In genomic region chr7:149813254-149814035, GRCh38 we compare ENCODE assay signal across 15 cellular contexts. TPM values are rescaled to one million over a fixed set of nuclear protein-coding genes. Genes with fewer than 3 reads are reported as not detected.
DNase-seq lines count a peak whose midpoint lies in the region; ATAC-seq and TF ChIP-seq lines count a peak whose summit lies in the region.
"Had no signal": no experiment of that assay in that cellular context is flagged by ENCODE, and none has a peak within 500 bp of the region (broad histone marks: within the 10 kb centered on the region; RNA-seq: fewer than 3 reads in every experiment).

No MANE protein-coding gene starts in this region.

- H3K27ac Mint-ChIP-seq in stimulated activated naive CD8-positive, alpha-beta T cell treated with anti-CD3 and anti-CD28 coated beads, Interleukin-15, amount 100 ng/mL, for 72 hours: peak overlapping the region; percentile 55 to 77
- H3K27ac Mint-ChIP-seq: CD4-positive, alpha-beta T cell had no signal

- no peaks in the 10 kb centered on the region for H3K9me3 ChIP-seq in NT2/D1 (ENCODE audit: insufficient read depth, low read length)
- H3K9me3 ChIP-seq in ovary: no peaks in the 10 kb centered on the region
- H3K9me3 ChIP-seq: BE2C, Caco-2, HAP-1 had no signal

- H3K27me3 ChIP-seq in NT2/D1 (ENCODE audit: insufficient read depth, insufficient read length) (no peaks in the 10 kb centered on the region), mesendoderm (ENCODE audit: insufficient read depth, low read length, poor library complexity) (no peaks in the 10 kb centered on the region), ovary (no peaks in the 10 kb centered on the region)
- H3K27me3 ChIP-seq: BE2C had no signal

- no peak overlapping the region for H3K23ac ChIP-seq in mesendoderm (ENCODE audit: low read length)

- H3K9ac ChIP-seq in NT2/D1 (ENCODE audit: insufficient read length, low read depth) (peak overlapping the region; percentile 42), mesendoderm (ENCODE audit: low read length) (no peak overlapping the region)

- H2BK120ac ChIP-seq in mesendoderm (ENCODE audit: low read depth, low read length): no peak overlapping the region

- peak overlapping the region; percentile 34 for H3K56ac ChIP-seq in mesendoderm (ENCODE audit: low read length)

- no peak for DNase-seq in stimulated activated naive CD8-positive, alpha-beta T cell treated with anti-CD3 and anti-CD28 coated beads, Interleukin-15, amount 100 ng/mL, for 72 hours
- DNase-seq in stimulated activated naive CD8-positive, alpha-beta T cell treated with anti-CD3 and anti-CD28 coated beads, Interleukin-15, Interleukin-2, amounts not matched to agents 100 U/mL and 50 U/mL, for 24 hours: no peak
- DNase-seq in NT2/D1 (ENCODE audit: low read depth, low spot score) (no peak), mesendoderm (no peak), RPMI8226 (no peak), ovary (no peak)
- DNase-seq in effector CD8-positive, alpha-beta T cell (lab: John Stamatoyannopoulos, UW): no peak
- DNase-seq: ACHN; BE2C; Caco-2; CD4-positive, alpha-beta T cell had no signal

- H3K9me3 Mint-ChIP-seq in stimulated activated naive CD8-positive, alpha-beta T cell treated with anti-CD3 and anti-CD28 coated beads, Interleukin-15, amount 100 ng/mL, for 72 hours: no peaks in the 10 kb centered on the region
- H3K9me3 Mint-ChIP-seq: CD4-positive, alpha-beta T cell; IgD-negative memory B cell had no signal

- H3K4me1 Mint-ChIP-seq in stimulated activated naive CD8-positive, alpha-beta T cell treated with anti-CD3 and anti-CD28 coated beads, Interleukin-15, amount 100 ng/mL, for 72 hours: peaks cover 15% of the 10 kb centered on the region
- H3K4me1 Mint-ChIP-seq: IgD-negative memory B cell had no signal

- H2BK5ac ChIP-seq in mesendoderm (ENCODE audit: low read length): no peak overlapping the region

- H3K4me2 ChIP-seq in mesendoderm (ENCODE audit: low read length): no peak overlapping the region

- no peak overlapping the region for H3K4me3 Mint-ChIP-seq in stimulated activated naive CD8-positive, alpha-beta T cell treated with anti-CD3 and anti-CD28 coated beads, Interleukin-15, amount 100 ng/mL, for 72 hours
- H3K4me3 Mint-ChIP-seq: CD4-positive, alpha-beta T cell; IgD-negative memory B cell had no signal

- ATAC-seq in stimulated activated naive CD8-positive, alpha-beta T cell treated with anti-CD3 and anti-CD28 coated beads, Interleukin-15, amount 100 ng/mL, for 72 hours: no peak
- ATAC-seq in stimulated activated naive CD8-positive, alpha-beta T cell treated with anti-CD3 and anti-CD28 coated beads, Interleukin-15, Interleukin-2, amounts not matched to agents 100 U/mL and 50 U/mL, for 24 hours: no peak

- no peak overlapping the region for H3K18ac ChIP-seq in mesendoderm (ENCODE audit: low read length)

- H2BK15ac ChIP-seq in mesendoderm (replicated peaks; ENCODE audit: low read depth): no peak overlapping the region

- no peaks in the 10 kb centered on the region for H3K79me2 ChIP-seq in mesendoderm (ENCODE audit: control insufficient read depth, insufficient read depth, low read length)

- H3K4me1 ChIP-seq in NT2/D1 (ENCODE audit: insufficient read depth, insufficient read length) (peaks cover 9% of the 10 kb centered on the region), mesendoderm (ENCODE audit: control insufficient read depth, low read depth, low read length) (no peaks in the 10 kb centered on the region), ovary (ENCODE audit: insufficient read depth) (no peaks in the 10 kb centered on the region)
- H3K4me1 ChIP-seq: BE2C, Caco-2, HAP-1 had no signal

- H3K27ac ChIP-seq in mesendoderm (ENCODE audit: low read depth, low read length) (no peak overlapping the region), ovary (no peak overlapping the region)
- H3K27ac ChIP-seq: C4-2B had no signal

- no peak overlapping the region for H4K5ac ChIP-seq in mesendoderm (ENCODE audit: low read length)

- no peak overlapping the region for H4K8ac ChIP-seq in mesendoderm (ENCODE audit: low read depth, low read length)

- H2AK5ac ChIP-seq in mesendoderm (ENCODE audit: low read length): no peak overlapping the region

- intact Hi-C loops in ovary (cut with DNase I): no loop called here

- no peaks in the 10 kb centered on the region for H3K27me3 Mint-ChIP-seq in stimulated activated naive CD8-positive, alpha-beta T cell treated with anti-CD3 and anti-CD28 coated beads, Interleukin-15, amount 100 ng/mL, for 72 hours
- H3K27me3 Mint-ChIP-seq: CD4-positive, alpha-beta T cell had no signal

- no peak overlapping the region for H3K4ac ChIP-seq in mesendoderm (ENCODE audit: low read depth, low read length)

- H3K4me3 ChIP-seq in NT2/D1 (ENCODE audit: insufficient read length, low read depth): no peak overlapping the region
- H3K4me3 ChIP-seq in mesendoderm (ENCODE audit: low read length): no peak overlapping the region
- H3K4me3 ChIP-seq in ovary: no peak overlapping the region
- H3K4me3 ChIP-seq: HAP-1 had no signal

- H3K36me3 ChIP-seq in NT2/D1 (ENCODE audit: insufficient read depth, insufficient read length, low read length) (no peaks in the 10 kb centered on the region), mesendoderm (ENCODE audit: control insufficient read depth, insufficient read depth, low read length) (no peaks in the 10 kb centered on the region), ovary (no peaks in the 10 kb centered on the region)
- H3K36me3 ChIP-seq: BE2C, HAP-1 had no signal

- no peak for TF ChIP-seq POLR2A in ovary (IDR thresholded peaks at IDR 0.05)

- WGBS in mesendoderm (ENCODE audit: extremely low coverage, insufficient coverage, low lambda C conversion rate): no CpG with 5 or more reads among the region's 28 CpGs
- 80 to 83% (median 82%) methylated on average over 25 to 28 of the region's 28 CpGs for WGBS in ovary, 3 donors

- no peak for TF ChIP-seq EP300 in ovary (IDR thresholded peaks at IDR 0.05)

- no peaks in the 10 kb centered on the region for H3K79me1 ChIP-seq in mesendoderm (ENCODE audit: low read length)

- no peak for TF ChIP-seq CTCF in ovary (IDR thresholded peaks at IDR 0.05)

RNA-seq across cellular contexts. Expression of gene ZNF862, which starts 24.7 kb away (rescaled TPM):
- polyA plus RNA-seq in mesendoderm (2013, experiment 1 of 2): 0.20 TPM
- 0.42 TPM for polyA plus RNA-seq in mesendoderm (2013, experiment 2 of 2)
- total RNA-seq in ovary: 10 to 100 TPM; 13.6 to 29.8 (median 22.8) TPM
- 10 to 100 TPM; 11.4 to 11.8 TPM for polyA plus RNA-seq in ovary

RNA-seq across cellular contexts. Expression of gene ZNF467, which starts 40.1 kb away (rescaled TPM):
- 0.04 TPM for polyA plus RNA-seq in mesendoderm (2013, experiment 1 of 2)
- polyA plus RNA-seq in mesendoderm (2013, experiment 2 of 2): 0.08 TPM
- 10 to 100 TPM in 5 of 7 donors, 1 to 10 TPM in 2; 4.2 to 23.7 (median 12.3) TPM for total RNA-seq in ovary
- 1 to 10 TPM; 2.3 to 4.6 TPM for polyA plus RNA-seq in ovary
- total RNA-seq: HepG2 had no signal
- polyA plus RNA-seq: IgD-negative memory B cell had no signal
